ENCODE assay signal across 14 cellular contexts in the genomic region with DNA sequence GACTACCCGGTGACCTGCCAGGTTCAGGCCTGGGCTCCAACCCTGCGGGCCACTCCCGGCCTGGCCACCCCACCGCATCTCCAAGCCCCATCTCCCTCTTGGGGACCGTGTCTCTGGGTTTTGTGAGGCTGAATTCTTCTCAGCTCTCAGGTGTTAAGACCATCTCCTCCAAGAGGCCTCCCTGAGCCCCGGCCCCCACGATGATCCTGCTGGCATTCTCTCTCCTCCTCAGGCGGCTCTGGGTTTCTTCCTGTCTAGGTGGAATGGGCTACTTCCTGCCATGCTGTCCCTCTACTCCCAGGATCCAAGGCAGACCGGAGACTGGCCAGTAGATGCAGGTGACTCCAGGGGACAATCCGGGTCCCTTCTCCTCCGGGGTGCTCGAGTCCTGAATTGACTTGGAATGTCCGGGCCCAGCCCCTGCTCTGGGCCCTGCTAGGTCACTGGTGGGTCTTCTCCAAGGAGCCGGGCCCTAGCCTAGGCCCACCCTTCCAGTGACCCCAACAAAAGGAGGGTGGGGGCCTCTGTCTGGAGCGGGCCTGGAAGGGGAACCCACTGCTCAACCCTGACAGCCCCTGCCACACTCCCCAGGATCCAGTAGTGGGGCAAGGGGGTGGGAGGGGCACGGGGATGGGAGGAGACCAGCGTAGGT.
DNase-seq lines count a peak whose midpoint lies in the region; ATAC-seq and TF ChIP-seq lines count a peak whose summit lies in the region.
"Had no signal": no experiment of that assay in that cellular context is flagged by ENCODE, and none has a peak within 500 bp of the region (broad histone marks: within the 10 kb centered on the region; RNA-seq: fewer than 3 reads in every experiment).

No MANE protein-coding gene starts in this region.

- H3K9ac ChIP-seq in SK-N-MC (ENCODE audit: insufficient read length) (no peak overlapping the region), neural progenitor cell (no peak overlapping the region)

- H3K27me3 Mint-ChIP-seq in neural progenitor cell (ENCODE audit: insufficient read depth, low read depth), result peaks cover 4% of the 10 kb centered on the region
- H3K27me3 Mint-ChIP-seq: activated T-cell treated with anti-CD3 and anti-CD28 coated beads, Interleukin-2, amount 50 U/mL, for 24 hours had no signal

- H3K4me3 ChIP-seq in SK-N-MC (no peak overlapping the region), esophagus muscularis mucosa (no peak overlapping the region), neural progenitor cell (no peak overlapping the region), tibial artery (no peak overlapping the region)
- H3K4me3 ChIP-seq: testis had no signal

- DNase-seq in SK-N-MC (ENCODE audit: low read depth, low spot score) (no peak), esophagus muscularis mucosa (ENCODE audit: extremely low spot score) (no peak), neural progenitor cell (ENCODE audit: low spot score) (no peak), tibial artery (no peak), NCI-H1417 treated with DMSO at 0.1 percent for 48 hours (lab: John Stamatoyannopoulos, UW) (no peak)
- no peak for DNase-seq in activated naive CD4-positive, alpha-beta T cell treated with anti-CD3 and anti-CD28 coated beads, Interleukin-2, amount 50 U/mL, for 16 hours
- DNase-seq: activated CD4-positive, alpha-beta T cell treated with anti-CD3 and anti-CD28 coated beads, Interleukin-2, amount 50 U/mL, for 4 hours; activated naive CD8-positive, alpha-beta T cell treated with anti-CD3 and anti-CD28 coated beads, Interleukin-2, amount 50 U/mL, for 24 hours; activated T-cell treated with anti-CD3 and anti-CD28 coated beads, Interleukin-2, amount 50 U/mL, for 24 hours; natural killer cell; retina; stimulated activated CD4-positive, alpha-beta T cell treated with anti-CD3 and anti-CD28 coated beads, Interleukin-2, amount 100 ng/mL, for 24 hours; testis had no signal

- H3K9me3 Mint-ChIP-seq in neural progenitor cell, result no peaks in the 10 kb centered on the region
- H3K9me3 Mint-ChIP-seq: activated naive CD8-positive, alpha-beta T cell treated with anti-CD3 and anti-CD28 coated beads, Interleukin-2, amount 50 U/mL, for 24 hours; activated T-cell treated with anti-CD3 and anti-CD28 coated beads, Interleukin-2, amount 50 U/mL, for 24 hours; natural killer cell had no signal

- H3K27ac ChIP-seq in SK-N-MC (peak overlapping the region; percentile 84), esophagus muscularis mucosa (replicated peaks in 1 of 4) (peak overlapping the region; percentile 27 to 73 (median 68)), neural progenitor cell (no peak overlapping the region), tibial artery (peak overlapping the region; percentile 60 to 73)
- H3K27ac ChIP-seq: testis had no signal

- peaks cover 46% of the 10 kb centered on the region for H3K4me1 Mint-ChIP-seq in neural progenitor cell
- H3K4me1 Mint-ChIP-seq: activated naive CD8-positive, alpha-beta T cell treated with anti-CD3 and anti-CD28 coated beads, Interleukin-2, amount 50 U/mL, for 24 hours had no signal

- ATAC-seq in HG02623 (IDR thresholded peaks at IDR 0.05; ENCODE audit: unreplicated experiment), result no peak
- ATAC-seq: activated naive CD8-positive, alpha-beta T cell treated with anti-CD3 and anti-CD28 coated beads, Interleukin-2, amount 50 U/mL, for 24 hours; natural killer cell had no signal

- H3K4me1 ChIP-seq in esophagus muscularis mucosa (peaks cover 17 to 53% (median 32%) of the 10 kb centered on the region in 4 donors), neural progenitor cell (peaks cover 37% of the 10 kb centered on the region), tibial artery (peaks cover 4 to 24% (median 15%) of the 10 kb centered on the region in 4 donors)

- no peaks in the 10 kb centered on the region for H4K20me1 ChIP-seq in neural progenitor cell (ENCODE audit: low read depth)

- TF ChIP-seq CTCF in esophagus muscularis mucosa (IDR thresholded peaks at IDR 0.05) (no peak), neural progenitor cell (IDR thresholded peaks at IDR 0.05) (no peak), tibial artery (IDR thresholded peaks at IDR 0.05) (no peak)

- H3K27me3 ChIP-seq in esophagus muscularis mucosa (no peaks in the 10 kb centered on the region), neural progenitor cell (peaks cover 5% of the 10 kb centered on the region), tibial artery (no peaks in the 10 kb centered on the region)
- H3K27me3 ChIP-seq: testis had no signal

- H3K36me3 ChIP-seq in SK-N-MC (ENCODE audit: insufficient read depth, low read length), result no peaks in the 10 kb centered on the region
- H3K36me3 ChIP-seq in esophagus muscularis mucosa, result no peaks in the 10 kb centered on the region
- H3K36me3 ChIP-seq in neural progenitor cell, result no peaks in the 10 kb centered on the region
- no peaks in the 10 kb centered on the region for H3K36me3 ChIP-seq in tibial artery

- H3K27ac Mint-ChIP-seq in neural progenitor cell, result peak overlapping the region; percentile 87
- H3K27ac Mint-ChIP-seq: activated naive CD8-positive, alpha-beta T cell treated with anti-CD3 and anti-CD28 coated beads, Interleukin-2, amount 50 U/mL, for 24 hours; activated T-cell treated with anti-CD3 and anti-CD28 coated beads, Interleukin-2, amount 50 U/mL, for 24 hours; natural killer cell had no signal

- no peak overlapping the region for H3K4me2 ChIP-seq in neural progenitor cell

- H3F3A ChIP-seq in neural progenitor cell (ENCODE audit: low read depth), result peaks cover 21% of the 10 kb centered on the region

- H3K79me2 ChIP-seq in neural progenitor cell (ENCODE audit: low read depth), result no peaks in the 10 kb centered on the region

- no peak for TF ChIP-seq EP300 in esophagus muscularis mucosa (IDR thresholded peaks at IDR 0.05)

- no peak overlapping the region for H2AFZ ChIP-seq in neural progenitor cell (replicated peaks)

- TF ChIP-seq POLR2A in esophagus muscularis mucosa (IDR thresholded peaks at IDR 0.05; ENCODE audit: low read depth), result no peak

- H3K9me3 ChIP-seq in SK-N-MC (ENCODE audit: low read depth, low read length) (no peaks in the 10 kb centered on the region), esophagus muscularis mucosa (no peaks in the 10 kb centered on the region), neural progenitor cell (ENCODE audit: low read depth) (no peaks in the 10 kb centered on the region), tibial artery (no peaks in the 10 kb centered on the region)
- H3K9me3 ChIP-seq: testis had no signal

- WGBS in esophagus muscularis mucosa, result 86% methylated on average over 16 of the region's 17 CpGs

- intact Hi-C loops in esophagus muscularis mucosa (cut with DNase I), result no loop called here
- intact Hi-C loops in tibial artery (cut with DNase I; ENCODE audit: low total_unique reads), result no loop called here

- no peaks in the 10 kb centered on the region for H3K36me3 Mint-ChIP-seq in neural progenitor cell
- H3K36me3 Mint-ChIP-seq: natural killer cell had no signal

- H3K4me3 Mint-ChIP-seq in neural progenitor cell, result no peak overlapping the region
- H3K4me3 Mint-ChIP-seq: activated naive CD8-positive, alpha-beta T cell treated with anti-CD3 and anti-CD28 coated beads, Interleukin-2, amount 50 U/mL, for 24 hours; activated T-cell treated with anti-CD3 and anti-CD28 coated beads, Interleukin-2, amount 50 U/mL, for 24 hours; natural killer cell had no signal
